In genomic region chr10:91006001-91006751, GRCh38 we compare ENCODE assay signal across 1 cellular context.
TF ChIP-seq lines count a peak whose summit lies in the region.

No MANE protein-coding gene starts in this region.

TF ChIP-seq in GM12878, 131 proteins besides CTCF, POLR2A, EP300 and RAD21 (continued from another document):
- TF ChIP-seq, protein P1, sequence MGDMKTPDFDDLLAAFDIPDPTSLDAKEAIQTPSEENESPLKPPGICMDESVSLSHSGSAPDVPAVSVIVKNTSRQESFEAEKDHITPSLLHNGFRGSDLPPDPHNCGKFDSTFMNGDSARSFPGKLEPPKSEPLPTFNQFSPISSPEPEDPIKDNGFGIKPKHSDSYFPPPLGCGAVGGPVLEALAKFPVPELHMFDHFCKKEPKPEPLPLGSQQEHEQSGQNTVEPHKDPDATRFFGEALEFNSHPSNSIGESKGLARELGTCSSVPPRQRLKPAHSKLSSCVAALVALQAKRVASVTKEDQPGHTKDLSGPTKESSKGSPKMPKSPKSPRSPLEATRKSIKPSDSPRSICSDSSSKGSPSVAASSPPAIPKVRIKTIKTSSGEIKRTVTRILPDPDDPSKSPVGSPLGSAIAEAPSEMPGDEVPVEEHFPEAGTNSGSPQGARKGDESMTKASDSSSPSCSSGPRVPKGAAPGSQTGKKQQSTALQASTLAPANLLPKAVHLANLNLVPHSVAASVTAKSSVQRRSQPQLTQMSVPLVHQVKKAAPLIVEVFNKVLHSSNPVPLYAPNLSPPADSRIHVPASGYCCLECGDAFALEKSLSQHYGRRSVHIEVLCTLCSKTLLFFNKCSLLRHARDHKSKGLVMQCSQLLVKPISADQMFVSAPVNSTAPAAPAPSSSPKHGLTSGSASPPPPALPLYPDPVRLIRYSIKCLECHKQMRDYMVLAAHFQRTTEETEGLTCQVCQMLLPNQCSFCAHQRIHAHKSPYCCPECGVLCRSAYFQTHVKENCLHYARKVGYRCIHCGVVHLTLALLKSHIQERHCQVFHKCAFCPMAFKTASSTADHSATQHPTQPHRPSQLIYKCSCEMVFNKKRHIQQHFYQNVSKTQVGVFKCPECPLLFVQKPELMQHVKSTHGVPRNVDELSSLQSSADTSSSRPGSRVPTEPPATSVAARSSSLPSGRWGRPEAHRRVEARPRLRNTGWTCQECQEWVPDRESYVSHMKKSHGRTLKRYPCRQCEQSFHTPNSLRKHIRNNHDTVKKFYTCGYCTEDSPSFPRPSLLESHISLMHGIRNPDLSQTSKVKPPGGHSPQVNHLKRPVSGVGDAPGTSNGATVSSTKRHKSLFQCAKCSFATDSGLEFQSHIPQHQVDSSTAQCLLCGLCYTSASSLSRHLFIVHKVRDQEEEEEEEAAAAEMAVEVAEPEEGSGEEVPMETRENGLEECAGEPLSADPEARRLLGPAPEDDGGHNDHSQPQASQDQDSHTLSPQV (IDR thresholded peaks at IDR 0.05), result no peak
- TF ChIP-seq SMARCA5 (IDR thresholded peaks at IDR 0.05), result 0 out of 2 replicates have a peak, but pooled peaks have one; percentile 68
- TF ChIP-seq MEF2A (IDR thresholded peaks at IDR 0.05; ENCODE audit: insufficient read depth, low read depth, low read length), result peak; percentile 92
- peak; percentile 57 for TF ChIP-seq FOXM1 (IDR thresholded peaks at IDR 0.05; ENCODE audit: low read depth, low read length)
- peak; percentile 30 to 35; a peak in 2 of 4 replicates for TF ChIP-seq BHLHE40 (IDR thresholded peaks at IDR 0.05; ENCODE audit: borderline replicate concordance in 1 of 2, low read depth in 2 of 2, low read length in 1 of 2)
- TF ChIP-seq PML (IDR thresholded peaks at IDR 0.05; ENCODE audit: low read length), result no peak
- TF ChIP-seq ATF2 (IDR thresholded peaks at IDR 0.05; ENCODE audit: low read length), result peak; percentile 92
- TF ChIP-seq, protein P2, sequence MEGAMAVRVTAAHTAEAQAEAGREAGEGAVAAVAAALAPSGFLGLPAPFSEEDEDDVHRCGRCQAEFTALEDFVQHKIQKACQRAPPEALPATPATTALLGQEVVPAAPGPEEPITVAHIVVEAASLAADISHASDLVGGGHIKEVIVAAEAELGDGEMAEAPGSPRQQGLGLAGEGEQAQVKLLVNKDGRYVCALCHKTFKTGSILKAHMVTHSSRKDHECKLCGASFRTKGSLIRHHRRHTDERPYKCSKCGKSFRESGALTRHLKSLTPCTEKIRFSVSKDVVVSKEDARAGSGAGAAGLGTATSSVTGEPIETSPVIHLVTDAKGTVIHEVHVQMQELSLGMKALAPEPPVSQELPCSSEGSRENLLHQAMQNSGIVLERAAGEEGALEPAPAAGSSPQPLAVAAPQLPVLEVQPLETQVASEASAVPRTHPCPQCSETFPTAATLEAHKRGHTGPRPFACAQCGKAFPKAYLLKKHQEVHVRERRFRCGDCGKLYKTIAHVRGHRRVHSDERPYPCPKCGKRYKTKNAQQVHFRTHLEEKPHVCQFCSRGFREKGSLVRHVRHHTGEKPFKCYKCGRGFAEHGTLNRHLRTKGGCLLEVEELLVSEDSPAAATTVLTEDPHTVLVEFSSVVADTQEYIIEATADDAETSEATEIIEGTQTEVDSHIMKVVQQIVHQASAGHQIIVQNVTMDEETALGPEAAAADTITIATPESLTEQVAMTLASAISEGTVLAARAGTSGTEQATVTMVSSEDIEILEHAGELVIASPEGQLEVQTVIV (IDR thresholded peaks at IDR 0.05; ENCODE audit: borderline replicate concordance, partially characterized antibody), result no peak
- no peak for TF ChIP-seq SUZ12 (IDR thresholded peaks at IDR 0.05; ENCODE audit: unreplicated experiment)
- TF ChIP-seq BACH1 (IDR thresholded peaks at IDR 0.05; ENCODE audit: borderline replicate concordance), result no peak
- TF ChIP-seq EED (IDR thresholded peaks at IDR 0.05; ENCODE audit: low read depth), result 0 out of 2 replicates have a peak, but pooled peaks have one; percentile 19
- 0 out of 2 replicates have a peak, but pooled peaks have one; percentile 79 for TF ChIP-seq STAT3 (IDR thresholded peaks at IDR 0.05; ENCODE audit: low read depth, low read length)
- TF ChIP-seq MXI1 (IDR thresholded peaks at IDR 0.05; ENCODE audit: low read depth, low read length), result peak; percentile 44; the same call in 1 of the 2 replicates
- TF ChIP-seq E2F4 (IDR thresholded peaks at IDR 0.05; ENCODE audit: low read depth, low read length), result no peak
- no peak for TF ChIP-seq ZNF274 (IDR thresholded peaks at IDR 0.05; ENCODE audit: insufficient read depth, insufficient read length)
TF ChIP-seq in GM12878: peak in this region for 27.
